Comparison of ENCODE assay signal across 8 cellular contexts in the genomic region with DNA sequence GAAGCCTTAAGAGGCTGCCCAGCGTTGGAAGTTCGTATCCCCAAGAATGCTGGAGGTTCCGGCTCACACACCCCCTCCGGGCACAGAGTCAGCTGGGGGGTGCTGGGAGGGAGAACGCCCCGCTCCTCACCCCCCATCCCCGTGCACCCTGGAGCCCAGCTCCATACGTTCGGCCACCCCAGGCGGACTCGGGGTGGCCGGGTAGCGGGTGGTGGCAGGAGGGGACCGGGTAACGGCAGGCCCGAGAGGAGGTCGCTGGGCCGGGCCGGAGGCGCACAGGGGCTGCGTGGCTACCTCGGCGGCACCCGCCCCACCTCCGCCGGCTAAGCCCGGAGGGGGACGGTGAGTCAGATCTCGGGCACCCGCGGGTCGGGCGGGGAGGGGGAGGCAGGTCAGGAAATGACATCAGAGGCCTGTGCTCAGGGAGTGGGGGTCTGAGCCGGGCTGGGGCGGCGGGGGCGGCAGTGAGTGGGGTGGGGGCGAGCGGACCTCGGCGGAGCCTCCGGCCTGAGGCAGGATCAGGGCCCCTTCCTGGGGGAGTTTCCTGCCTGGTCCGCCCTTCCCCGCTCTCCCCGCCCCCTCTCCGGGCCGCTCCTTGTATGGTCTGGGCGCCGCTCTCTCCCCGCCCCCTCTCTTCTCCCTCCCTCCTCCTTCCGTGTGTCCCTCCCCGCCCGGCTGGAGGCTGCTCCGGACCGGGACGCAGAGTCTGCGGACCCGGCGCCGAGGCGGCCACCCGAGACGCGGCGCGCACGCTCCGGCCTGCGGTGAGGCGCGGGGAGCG. TPM values are rescaled to one million over a fixed set of nuclear protein-coding genes. Genes with fewer than 3 reads are reported as not detected.
DNase-seq lines count a peak whose midpoint lies in the region; ATAC-seq, FAIRE-seq and TF ChIP-seq lines count a peak whose summit lies in the region.

A gene with protein sequence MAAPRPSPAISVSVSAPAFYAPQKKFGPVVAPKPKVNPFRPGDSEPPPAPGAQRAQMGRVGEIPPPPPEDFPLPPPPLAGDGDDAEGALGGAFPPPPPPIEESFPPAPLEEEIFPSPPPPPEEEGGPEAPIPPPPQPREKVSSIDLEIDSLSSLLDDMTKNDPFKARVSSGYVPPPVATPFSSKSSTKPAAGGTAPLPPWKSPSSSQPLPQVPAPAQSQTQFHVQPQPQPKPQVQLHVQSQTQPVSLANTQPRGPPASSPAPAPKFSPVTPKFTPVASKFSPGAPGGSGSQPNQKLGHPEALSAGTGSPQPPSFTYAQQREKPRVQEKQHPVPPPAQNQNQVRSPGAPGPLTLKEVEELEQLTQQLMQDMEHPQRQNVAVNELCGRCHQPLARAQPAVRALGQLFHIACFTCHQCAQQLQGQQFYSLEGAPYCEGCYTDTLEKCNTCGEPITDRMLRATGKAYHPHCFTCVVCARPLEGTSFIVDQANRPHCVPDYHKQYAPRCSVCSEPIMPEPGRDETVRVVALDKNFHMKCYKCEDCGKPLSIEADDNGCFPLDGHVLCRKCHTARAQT (plus strand): TSS at position 700 of the 781 bp plus-strand sequence. CDS start 227 bp downstream, outside the sequence.

- DNase-seq in DMS 273 (lab: John Stamatoyannopoulos, UW; ENCODE audit: unreplicated experiment) (peak; percentile 95), HuH-7 (ENCODE audit: low spot score) (peak; percentile 97), RCC 7860 (ENCODE audit: low spot score) (peak; percentile 91), activated T-helper 1 cell treated with Interleukin-2 at 50 U/mL for 16 hours (ENCODE audit: low read depth) (peak; percentile 83), esophagus squamous epithelium (lab: John Stamatoyannopoulos, UW) (peak; percentile 96), naive B cell (peak; percentile 74)

- FAIRE-seq in RCC 7860 (lab: Jason Lieb, UNC): no peak

- intact Hi-C loops in esophagus squamous epithelium (cut with DNase I): no loop called here

- H3K27me3 Mint-ChIP-seq in naive B cell: no peaks in the 10 kb centered on the region
- H3K27me3 Mint-ChIP-seq in stimulated activated memory B cell treated with anti-CD40 and anti-IgM and Interleukin-4, amounts not matched to agents 10 μg/mL and 1 μg/mL and 100 μg/mL, for 72 hours: no peaks in the 10 kb centered on the region

- H3K4me3 ChIP-seq in esophagus squamous epithelium: peak within 1 kb of the TSS; percentile 98 to 100 (median 98)

- peak; percentile 51 to 89 (median 66) for TF ChIP-seq POLR2A in esophagus squamous epithelium (IDR thresholded peaks at IDR 0.05)

- H3K9me3 ChIP-seq in esophagus squamous epithelium: no peaks in the 10 kb centered on the region

- H3K27me3 ChIP-seq in esophagus squamous epithelium: no peaks in the 10 kb centered on the region

- no CpG with 5 or more reads among the region's 72 CpGs for WGBS in esophagus squamous epithelium, 2 donors

- H3K4me3 Mint-ChIP-seq in naive B cell: peak within 1 kb of the TSS in 7 of 8 donors; percentile 83 to 97 (median 92)
- H3K4me3 Mint-ChIP-seq in stimulated activated memory B cell treated with anti-CD40 and anti-IgM and Interleukin-4, amounts not matched to agents 10 μg/mL and 1 μg/mL and 100 μg/mL, for 72 hours: peak within 1 kb of the TSS; percentile 88

- no peaks in the 10 kb centered on the region for H3K36me3 Mint-ChIP-seq in naive B cell
- no peaks in the 10 kb centered on the region for H3K36me3 Mint-ChIP-seq in stimulated activated memory B cell treated with anti-CD40 and anti-IgM and Interleukin-4, amounts not matched to agents 10 μg/mL and 1 μg/mL and 100 μg/mL, for 72 hours

- peak in 1 of 6 experiments; percentile 1 for TF ChIP-seq CTCF in esophagus squamous epithelium (IDR thresholded peaks at IDR 0.05)

- H3K4me1 ChIP-seq in esophagus squamous epithelium: peaks cover 28 to 71% (median 54%) of the 10 kb centered on the region in 3 donors

- peak; percentile 73 for ATAC-seq in GM21526 (IDR thresholded peaks at IDR 0.05; ENCODE audit: low FRiP score, unreplicated experiment)
- ATAC-seq in naive B cell (ENCODE audit: low read depth in 2 of 2): peak; percentile 69 to 70
- ATAC-seq in stimulated activated memory B cell treated with anti-CD40 and anti-IgM and Interleukin-4, amounts not matched to agents 10 μg/mL and 1 μg/mL and 100 μg/mL, for 72 hours: peak; percentile 89

- H3K9me3 Mint-ChIP-seq in naive B cell: no peaks in the 10 kb centered on the region
- no peaks in the 10 kb centered on the region for H3K9me3 Mint-ChIP-seq in stimulated activated memory B cell treated with anti-CD40 and anti-IgM and Interleukin-4, amounts not matched to agents 10 μg/mL and 1 μg/mL and 100 μg/mL, for 72 hours

- H3K27ac Mint-ChIP-seq in naive B cell: peak within 1 kb of the TSS; percentile 77 to 97 (median 88)
- peak within 1 kb of the TSS; percentile 83 for H3K27ac Mint-ChIP-seq in stimulated activated memory B cell treated with anti-CD40 and anti-IgM and Interleukin-4, amounts not matched to agents 10 μg/mL and 1 μg/mL and 100 μg/mL, for 72 hours

- peak within 1 kb of the TSS; percentile 93 to 100 (median 100) for H3K27ac ChIP-seq in esophagus squamous epithelium

- peaks cover 0 to 14% (median 0%) of the 10 kb centered on the region in 3 donors for H3K36me3 ChIP-seq in esophagus squamous epithelium

- peaks cover 11 to 18% (median 17%) of the 10 kb centered on the region in 3 donors for H3K4me1 Mint-ChIP-seq in naive B cell
- H3K4me1 Mint-ChIP-seq in stimulated activated memory B cell treated with anti-CD40 and anti-IgM and Interleukin-4, amounts not matched to agents 10 μg/mL and 1 μg/mL and 100 μg/mL, for 72 hours: peaks cover 45% of the 10 kb centered on the region

RNA-seq across cellular contexts. Expression of the gene that starts here (rescaled TPM):
- 10 to 100 TPM; 40.2 to 78.8 (median 68.6) TPM for total RNA-seq in esophagus squamous epithelium
- polyA plus RNA-seq in naive B cell (ENCODE audit: low read depth in 6 of 6): 10 to 100 TPM in 4 of 6 donors, 1 to 10 TPM in 2; 4.7 to 21.4 (median 12.2) TPM

Comparison
In these comparisons a context has a peak if more than half of its experiments do, and no peak if none do; other contexts are left out.
1. Peak in every context shown above with its lines: DNase-seq, ATAC-seq, H3K4me3 ChIP-seq and H3K27ac ChIP-seq.